Comparison of ENCODE assay signal across 15 cellular contexts in genomic region chr21:37561941-37562919, GRCh38.
DNase-seq lines count a peak whose midpoint lies in the region; ATAC-seq and TF ChIP-seq lines count a peak whose summit lies in the region.
"Had no signal": no experiment of that assay in that cellular context is flagged by ENCODE, and none has a peak within 500 bp of the region (broad histone marks: within the 10 kb centered on the region; RNA-seq: fewer than 3 reads in every experiment).

No MANE protein-coding gene starts in this region.

- H3K4me3 Mint-ChIP-seq in T-cell (peak overlapping the region; percentile 90 to 99 (median 92)), endodermal cell (peak overlapping the region; percentile 65)

- H3K9me3 Mint-ChIP-seq in T-cell (peaks cover 3 to 6% (median 4%) of the 10 kb centered on the region in 3 donors), endodermal cell (peaks cover 29% of the 10 kb centered on the region)

- H3K4me3 ChIP-seq in left ventricle myocardium inferior = peak overlapping the region; percentile 80
- no peak overlapping the region for H3K4me3 ChIP-seq in endodermal cell (ENCODE audit: low read length)

- H3K36me3 ChIP-seq in left ventricle myocardium inferior (no peaks in the 10 kb centered on the region), endodermal cell (ENCODE audit: control insufficient read depth, insufficient read depth, low read length) (no peaks in the 10 kb centered on the region)
- H3K36me3 ChIP-seq: stomach had no signal

- CTCF ChIA-PET in T-cell (lab: Charles Lee) = no interaction called here

- H3K9me3 ChIP-seq in left ventricle myocardium inferior (replicated peaks) (no peaks in the 10 kb centered on the region), endodermal cell (ENCODE audit: control insufficient read depth, low read length) (peaks cover 13% of the 10 kb centered on the region)
- H3K9me3 ChIP-seq: stomach had no signal

- no peak for ATAC-seq in T-cell (replicated peaks in 1 of 4)
- no peak for ATAC-seq in HG03139 (IDR thresholded peaks at IDR 0.05; ENCODE audit: unreplicated experiment)
- no peak for ATAC-seq in GM18909 (IDR thresholded peaks at IDR 0.05; ENCODE audit: poor library complexity, unreplicated experiment)

- no peak for TF ChIP-seq CTCF in left ventricle myocardium inferior (IDR thresholded peaks at IDR 0.05; ENCODE audit: borderline replicate concordance)
- no peak for TF ChIP-seq CTCF in endodermal cell (conservative IDR thresholded peaks at IDR 0.05)

- H3K4me1 Mint-ChIP-seq in T-cell = peaks cover 20 to 21% (median 21%) of the 10 kb centered on the region in 3 donors
- peaks cover 14% of the 10 kb centered on the region for H3K4me1 Mint-ChIP-seq in endodermal cell

- peak overlapping the region; percentile 88 to 99 for H3K27ac Mint-ChIP-seq in T-cell
- H3K27ac Mint-ChIP-seq in endodermal cell = no peak overlapping the region

- intact Hi-C loops in left ventricle myocardium inferior (cut with micrococcal nuclease) = no loop called here
- intact Hi-C loops in cardiac septum (cut with DNase I) = loop anchor here (5.0 kb wide), 2 partner anchors 195 to 295 kb away; partner anchors contain the start of genes DYRK1A and VPS26C

- H3K27me3 ChIP-seq in left ventricle myocardium inferior (ENCODE audit: low read depth) (no peaks in the 10 kb centered on the region), endodermal cell (ENCODE audit: control insufficient read depth, insufficient read depth, low read length, poor library complexity, severe bottlenecking) (no peaks in the 10 kb centered on the region)
- H3K27me3 ChIP-seq: stomach had no signal

- 89 to 94% methylated on average over 5 to 11 of the region's 11 CpGs for WGBS in endodermal cell (ENCODE audit: insufficient coverage in 1 of 2, insufficient read length in 1 of 2), 2 experiments

- no peak overlapping the region for H3K9ac ChIP-seq in endodermal cell (ENCODE audit: extremely low read depth, low read length, poor library complexity, severe bottlenecking)

- H3K27ac ChIP-seq in left ventricle myocardium inferior (replicated peaks) = peak overlapping the region; percentile 95
- H3K27ac ChIP-seq in endodermal cell (ENCODE audit: low read depth, low read length) = no peak overlapping the region

- H3K27me3 Mint-ChIP-seq in T-cell (no peaks in the 10 kb centered on the region), endodermal cell (ENCODE audit: insufficient read depth) (peaks cover 15% of the 10 kb centered on the region)

- POLR2A ChIA-PET in T-cell (lab: Charles Lee) = no interaction called here

- no peak for DNase-seq in left ventricle myocardium inferior
- no peak for DNase-seq in cardiac septum (ENCODE audit: low spot score)
- DNase-seq in T-cell = no peak
- DNase-seq in endodermal cell = no peak
- no peak for DNase-seq in GM19240 (ENCODE audit: insufficient read length, low spot score)
- DNase-seq in NCI-H2029 treated with DMSO at 0.1 percent for 48 hours (lab: John Stamatoyannopoulos, UW) = no peak
- DNase-seq: activated naive CD4-positive, alpha-beta T cell treated with anti-CD3 and anti-CD28 coated beads, Interleukin-2, amount 50 U/mL, for 16 hours; C1 segment of cervical spinal cord; central memory CD4-positive, alpha-beta T cell; NCI-H2107; occipital lobe; RPMI8226; stomach had no signal

- peaks cover 61% of the 10 kb centered on the region for H3K4me1 ChIP-seq in left ventricle myocardium inferior
- H3K4me1 ChIP-seq in endodermal cell (ENCODE audit: control insufficient read depth, insufficient read depth, low read length) = no peaks in the 10 kb centered on the region

- no peaks in the 10 kb centered on the region for H3K36me3 Mint-ChIP-seq in T-cell
- H3K36me3 Mint-ChIP-seq in endodermal cell (ENCODE audit: low read depth) = no peaks in the 10 kb centered on the region
